9 cellular contexts compared by ENCODE assay signal in genomic region chr15:55255714-55256113, GRCh38. TPM values are rescaled to one million over a fixed set of nuclear protein-coding genes. Genes with fewer than 3 reads are reported as not detected.
DNase-seq lines count a peak whose midpoint lies in the region; ATAC-seq and TF ChIP-seq lines count a peak whose summit lies in the region.
"Had no signal": no experiment of that assay in that cellular context is flagged by ENCODE, and none has a peak within 500 bp of the region (broad histone marks: within the 10 kb centered on the region; RNA-seq: fewer than 3 reads in every experiment).

No MANE protein-coding gene starts in this region.

- H3K4me1 ChIP-seq in neutrophil (ENCODE audit: control insufficient read depth in 1 of 2, insufficient read depth in 1 of 2, low read depth in 1 of 2, low read length in 1 of 2): peaks cover 78 to 87% of the 10 kb centered on the region in 2 experiments

- intact Hi-C loops in activated CD4-positive, alpha-beta T cell treated with anti-CD3 and anti-CD28 coated beads, Interleukin-2, amount 10 ng/mL, durations not matched to agents 24 days and 14 days (cut with micrococcal nuclease): loop anchor here (1.0 to 2.0 kb wide), 4 partner anchors 12 to 33 kb away; partner anchors contain the start of gene RAB27A
- intact Hi-C loops in activated CD8-positive, alpha-beta T cell treated with anti-CD3 and anti-CD28 coated beads for 36 hours (cut with micrococcal nuclease): no loop called here

- CTCF ChIA-PET in activated CD8-positive, alpha-beta T cell treated with anti-CD3 and anti-CD28 coated beads for 36 hours (lab: Charles Lee): interaction anchor here (1.7 to 1.8 kb wide), 2 partner anchors 12 to 37 kb away, joined by 4 to 11 read pairs; no protein-coding TSS in a partner anchor

- H3K9me3 Mint-ChIP-seq in activated CD4-positive, alpha-beta T cell treated with anti-CD3 and anti-CD28 coated beads, Interleukin-2, amount 10 ng/mL, durations not matched to agents 24 days and 14 days: no peaks in the 10 kb centered on the region
- peaks cover 2% of the 10 kb centered on the region for H3K9me3 Mint-ChIP-seq in activated CD8-positive, alpha-beta T cell treated with anti-CD3 and anti-CD28 coated beads for 36 hours

- peak overlapping the region; percentile 76 for H3K4me3 Mint-ChIP-seq in activated CD4-positive, alpha-beta T cell treated with anti-CD3 and anti-CD28 coated beads, Interleukin-2, amount 10 ng/mL, durations not matched to agents 24 days and 14 days
- H3K4me3 Mint-ChIP-seq in activated CD8-positive, alpha-beta T cell treated with anti-CD3 and anti-CD28 coated beads for 36 hours: peak overlapping the region; percentile 72

- no peaks in the 10 kb centered on the region for H3K27me3 ChIP-seq in neutrophil

- no peak for TF ChIP-seq CTCF in activated CD8-positive, alpha-beta T cell treated with anti-CD3 and anti-CD28 coated beads for 36 hours (IDR thresholded peaks at IDR 0.05)
- TF ChIP-seq CTCF in neutrophil (IDR thresholded peaks at IDR 0.05): no peak

- H3K9me3 ChIP-seq in neutrophil: no peaks in the 10 kb centered on the region

- POLR2A ChIA-PET in activated CD8-positive, alpha-beta T cell treated with anti-CD3 and anti-CD28 coated beads for 36 hours (lab: Charles Lee): interaction anchor here (0.8 to 1.9 kb wide), 7 partner anchors 9 to 18 kb away, joined by 3 to 12 read pairs (median 4); no protein-coding TSS in a partner anchor

- H3K4me3 ChIP-seq in neutrophil (ENCODE audit: low read depth in 1 of 2, low read length in 1 of 2): peak overlapping the region; percentile 12 to 51

- H3K27ac Mint-ChIP-seq in activated CD4-positive, alpha-beta T cell treated with anti-CD3 and anti-CD28 coated beads, Interleukin-2, amount 10 ng/mL, durations not matched to agents 24 days and 14 days: peak overlapping the region; percentile 71
- peak overlapping the region; percentile 89 for H3K27ac Mint-ChIP-seq in activated CD8-positive, alpha-beta T cell treated with anti-CD3 and anti-CD28 coated beads for 36 hours

- DNase-seq in activated CD4-positive, alpha-beta T cell treated with anti-CD3 and anti-CD28 coated beads, Interleukin-2, amount 10 ng/mL, durations not matched to agents 24 days and 14 days: peak; percentile 75
- no peak for DNase-seq in activated CD4-positive, alpha-beta T cell treated with anti-CD3 and anti-CD28 coated beads for 1 hour
- no peak for DNase-seq in activated CD8-positive, alpha-beta T cell treated with anti-CD3 and anti-CD28 coated beads for 36 hours
- DNase-seq in caudate nucleus (lab: John Stamatoyannopoulos, UW) (no peak), midbrain (lab: John Stamatoyannopoulos, UW) (no peak), 8988T (no peak)
- DNase-seq: ACHN had no signal

- peak; percentile 43 for ATAC-seq in HG02623 (IDR thresholded peaks at IDR 0.05; ENCODE audit: unreplicated experiment)
- ATAC-seq in activated CD8-positive, alpha-beta T cell treated with anti-CD3 and anti-CD28 coated beads for 36 hours: peak; percentile 40

- peaks cover 13% of the 10 kb centered on the region for H3K36me3 ChIP-seq in neutrophil

- peaks cover 39% of the 10 kb centered on the region for H3K36me3 Mint-ChIP-seq in activated CD4-positive, alpha-beta T cell treated with anti-CD3 and anti-CD28 coated beads, Interleukin-2, amount 10 ng/mL, durations not matched to agents 24 days and 14 days (ENCODE audit: low read depth)
- peaks cover 71% of the 10 kb centered on the region for H3K36me3 Mint-ChIP-seq in activated CD8-positive, alpha-beta T cell treated with anti-CD3 and anti-CD28 coated beads for 36 hours (ENCODE audit: low read depth)

- peaks cover 68% of the 10 kb centered on the region for H3K4me1 Mint-ChIP-seq in activated CD4-positive, alpha-beta T cell treated with anti-CD3 and anti-CD28 coated beads, Interleukin-2, amount 10 ng/mL, durations not matched to agents 24 days and 14 days
- peaks cover 78% of the 10 kb centered on the region for H3K4me1 Mint-ChIP-seq in activated CD8-positive, alpha-beta T cell treated with anti-CD3 and anti-CD28 coated beads for 36 hours (ENCODE audit: low read depth)

- no peaks in the 10 kb centered on the region for H3K27me3 Mint-ChIP-seq in activated CD4-positive, alpha-beta T cell treated with anti-CD3 and anti-CD28 coated beads, Interleukin-2, amount 10 ng/mL, durations not matched to agents 24 days and 14 days
- no peaks in the 10 kb centered on the region for H3K27me3 Mint-ChIP-seq in activated CD8-positive, alpha-beta T cell treated with anti-CD3 and anti-CD28 coated beads for 36 hours

- H3K27ac ChIP-seq in neutrophil (peak overlapping the region; percentile 88), caudate nucleus (ENCODE audit: low read depth, low read length) (no peak overlapping the region)

RNA-seq across cellular contexts. Expression of gene RAB27A, which starts 33.9 kb away (rescaled TPM):
- 98.8 and 100 TPM in 2 replicates for total RNA-seq in activated CD4-positive, alpha-beta T cell treated with anti-CD3 and anti-CD28 coated beads, Interleukin-2, amount 10 ng/mL, durations not matched to agents 24 days and 14 days
- 100 to 1,000 TPM; 122 to 125 TPM for total RNA-seq in activated CD8-positive, alpha-beta T cell treated with anti-CD3 and anti-CD28 coated beads for 36 hours

RNA-seq across cellular contexts. Expression of gene RSL24D1, which starts 59.0 kb away (rescaled TPM):
- 121 TPM in 2 replicates for total RNA-seq in activated CD4-positive, alpha-beta T cell treated with anti-CD3 and anti-CD28 coated beads, Interleukin-2, amount 10 ng/mL, durations not matched to agents 24 days and 14 days
- total RNA-seq in activated CD8-positive, alpha-beta T cell treated with anti-CD3 and anti-CD28 coated beads for 36 hours: 100 to 1,000 TPM; 183 to 194 TPM
